ENCODE assay signal across 22 cellular contexts in the genomic region with DNA sequence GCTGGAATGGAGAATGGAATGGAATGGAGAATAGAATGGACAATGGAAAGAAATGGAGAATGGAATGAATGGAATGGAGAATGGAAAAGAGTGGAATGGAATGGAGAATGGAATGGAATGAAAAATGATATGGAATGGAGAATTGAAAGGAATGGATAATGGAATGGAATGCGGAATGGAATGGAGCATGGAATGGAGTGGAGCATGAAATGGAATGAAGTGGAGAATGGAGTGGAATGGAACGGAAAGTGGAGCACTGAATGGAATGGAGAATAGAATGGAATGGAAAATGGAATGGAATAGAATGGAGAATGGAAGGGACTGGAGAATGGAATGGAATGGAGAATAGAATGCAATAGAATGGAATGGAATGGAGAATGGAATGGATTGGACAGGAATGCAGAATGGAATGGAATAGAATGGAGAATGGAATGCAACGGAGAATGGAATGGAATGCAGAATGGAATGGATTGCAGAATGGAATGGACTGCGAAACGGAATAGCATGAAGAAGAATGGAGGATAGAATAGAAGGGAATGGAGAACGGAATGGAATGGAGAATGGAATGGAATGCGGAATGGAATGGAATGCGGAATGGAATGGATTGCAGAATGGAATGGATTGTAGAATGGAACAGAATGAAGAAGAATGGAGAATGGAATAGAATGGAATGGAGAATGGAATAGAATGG.
"Had no signal": no experiment of that assay in that cellular context is flagged by ENCODE, and none has a peak within 500 bp of the region (broad histone marks: within the 10 kb centered on the region; RNA-seq: fewer than 3 reads in every experiment).

No MANE protein-coding gene starts in this region.

- DNase-seq: effector CD4-positive, alpha-beta T cell; endodermal cell; erythroblast; foreskin keratinocyte; heart right ventricle; hypothalamus; kidney glomerular epithelial cell; midbrain; occipital lobe; pancreas; right cardiac atrium; stimulated activated CD4-positive, alpha-beta T cell treated with anti-CD3 and anti-CD28 coated beads, Interleukin-4, amount 100 ng/mL, for 1 hour; stimulated activated naive CD8-positive, alpha-beta T cell treated with anti-CD3 and anti-CD28 coated beads, Interleukin-15, amount 100 ng/mL, for 72 hours; transverse colon had no signal

- H3K36me3 Mint-ChIP-seq: natural killer cell treated with Interleukin-12 subunit alpha and Interleukin-12 subunit beta and Interleukin-15 and Interleukin-18, amount 100 ng/mL, for 72 hours; stimulated activated memory B cell treated with anti-CD40 and anti-IgM and Interleukin-4, amounts not matched to agents 10 μg/mL and 1 μg/mL and 100 μg/mL, for 72 hours had no signal

- H3K9me3 ChIP-seq: pancreas, transverse colon had no signal

- FAIRE-seq: endothelial cell of umbilical vein, islet of Langerhans, pancreas had no signal

- H3K4me3 ChIP-seq: coronary artery, heart right ventricle, pancreas, thoracic aorta, transverse colon had no signal

- H3K27ac Mint-ChIP-seq: endodermal cell; natural killer cell treated with Interleukin-12 subunit alpha and Interleukin-12 subunit beta and Interleukin-15 and Interleukin-18, amount 100 ng/mL, for 72 hours; progenitor cell of endocrine pancreas; stimulated activated memory B cell treated with anti-CD40 and anti-IgM and Interleukin-4, amounts not matched to agents 10 μg/mL and 1 μg/mL and 100 μg/mL, for 72 hours; stimulated activated naive CD8-positive, alpha-beta T cell treated with anti-CD3 and anti-CD28 coated beads, Interleukin-15, amount 100 ng/mL, for 72 hours had no signal

- H3K27me3 ChIP-seq: foreskin keratinocyte, heart right ventricle, pancreas, transverse colon had no signal

- H3K4me1 ChIP-seq: foreskin keratinocyte, heart right ventricle, pancreas, transverse colon had no signal

- ATAC-seq: foreskin keratinocyte; heart right ventricle; left lobe of liver; natural killer cell treated with Interleukin-12 subunit alpha and Interleukin-12 subunit beta and Interleukin-15 and Interleukin-18, amount 100 ng/mL, for 72 hours; pancreas; right cardiac atrium; stimulated activated memory B cell treated with anti-CD40 and anti-IgM and Interleukin-4, amounts not matched to agents 10 μg/mL and 1 μg/mL and 100 μg/mL, for 72 hours; stimulated activated naive CD8-positive, alpha-beta T cell treated with anti-CD3 and anti-CD28 coated beads, Interleukin-15, amount 100 ng/mL, for 72 hours had no signal

- H3K36me3 ChIP-seq: thoracic aorta, transverse colon had no signal

- H3K4me1 Mint-ChIP-seq: endodermal cell; stimulated activated memory B cell treated with anti-CD40 and anti-IgM and Interleukin-4, amounts not matched to agents 10 μg/mL and 1 μg/mL and 100 μg/mL, for 72 hours; stimulated activated naive CD8-positive, alpha-beta T cell treated with anti-CD3 and anti-CD28 coated beads, Interleukin-15, amount 100 ng/mL, for 72 hours had no signal

- H3K4me3 Mint-ChIP-seq: endodermal cell; natural killer cell treated with Interleukin-12 subunit alpha and Interleukin-12 subunit beta and Interleukin-15 and Interleukin-18, amount 100 ng/mL, for 72 hours; stimulated activated memory B cell treated with anti-CD40 and anti-IgM and Interleukin-4, amounts not matched to agents 10 μg/mL and 1 μg/mL and 100 μg/mL, for 72 hours; stimulated activated naive CD8-positive, alpha-beta T cell treated with anti-CD3 and anti-CD28 coated beads, Interleukin-15, amount 100 ng/mL, for 72 hours had no signal

- H3K27me3 Mint-ChIP-seq: natural killer cell treated with Interleukin-12 subunit alpha and Interleukin-12 subunit beta and Interleukin-15 and Interleukin-18, amount 100 ng/mL, for 72 hours; progenitor cell of endocrine pancreas; stimulated activated memory B cell treated with anti-CD40 and anti-IgM and Interleukin-4, amounts not matched to agents 10 μg/mL and 1 μg/mL and 100 μg/mL, for 72 hours; stimulated activated naive CD8-positive, alpha-beta T cell treated with anti-CD3 and anti-CD28 coated beads, Interleukin-15, amount 100 ng/mL, for 72 hours had no signal

- H3K9me3 Mint-ChIP-seq: endodermal cell; natural killer cell treated with Interleukin-12 subunit alpha and Interleukin-12 subunit beta and Interleukin-15 and Interleukin-18, amount 100 ng/mL, for 72 hours; stimulated activated memory B cell treated with anti-CD40 and anti-IgM and Interleukin-4, amounts not matched to agents 10 μg/mL and 1 μg/mL and 100 μg/mL, for 72 hours; stimulated activated naive CD8-positive, alpha-beta T cell treated with anti-CD3 and anti-CD28 coated beads, Interleukin-15, amount 100 ng/mL, for 72 hours had no signal

- H3K27ac ChIP-seq: coronary artery, foreskin keratinocyte, heart right ventricle, pancreas, thoracic aorta, transverse colon had no signal
